ENCODE assay signal across 8 cellular contexts in genomic region chr6:26249959-26250805, GRCh38.
A peak's percentile ranks its signal among the peaks of the same experiment; 100 is the strongest.
DNase-seq lines count a peak whose midpoint lies in the region; ATAC-seq and TF ChIP-seq lines count a peak whose summit lies in the region.

No MANE protein-coding gene starts in this region.

- CTCF ChIA-PET in activated CD4-positive, alpha-beta memory T cell treated with anti-CD3 and anti-CD28 coated beads for 36 hours (lab: Charles Lee): interaction anchor here (0.8 to 3.8 kb wide), 17 partner anchors 7 to 1586 kb away, joined by 3 to 49 read pairs (median 4); a partner anchor contains a TSS

- H3K9me3 ChIP-seq in effector memory CD4-positive, alpha-beta T cell (ENCODE audit: control insufficient read depth, low read length): no peaks in the 10 kb centered on the region

- no peaks in the 10 kb centered on the region for H3K27me3 Mint-ChIP-seq in activated CD4-positive, alpha-beta memory T cell treated with anti-CD3 and anti-CD28 coated beads for 36 hours
- H3K27me3 Mint-ChIP-seq in mesothelial cell of epicardium (ENCODE audit: low read depth): no peaks in the 10 kb centered on the region

- intact Hi-C loops in activated CD4-positive, alpha-beta memory T cell treated with anti-CD3 and anti-CD28 coated beads for 36 hours (cut with micrococcal nuclease): loop anchor here (1.0 to 2.0 kb wide), 7 partner anchors 10 to 75 kb away; a partner anchor contains a TSS

- H3K27ac ChIP-seq in effector memory CD4-positive, alpha-beta T cell (ENCODE audit: insufficient read depth, low read length, poor library complexity, severe bottlenecking): peak overlapping the region; percentile 70

- H3K4me1 Mint-ChIP-seq in activated CD4-positive, alpha-beta memory T cell treated with anti-CD3 and anti-CD28 coated beads for 36 hours (ENCODE audit: low read depth): peaks cover 22% of the 10 kb centered on the region
- peaks cover 33% of the 10 kb centered on the region for H3K4me1 Mint-ChIP-seq in mesothelial cell of epicardium

- DNase-seq in NK-92 treated with Interleukin-12 subunit alpha and Interleukin-12 subunit beta, amount 100 ng/mL, for 24 hours (lab: John Stamatoyannopoulos, UW): peak; percentile 82
- no peak for DNase-seq in NK-92 (lab: John Stamatoyannopoulos, UW; ENCODE audit: unreplicated experiment)
- DNase-seq in NCI-H510A treated with DMSO at 0.1 percent for 48 hours (lab: John Stamatoyannopoulos, UW): peak; percentile 77
- peak; percentile 84 for DNase-seq in activated CD4-positive, alpha-beta memory T cell treated with anti-CD3 and anti-CD28 coated beads for 36 hours
- peak; percentile 50 to 66 (median 64) for DNase-seq in effector memory CD4-positive, alpha-beta T cell
- DNase-seq in mesothelial cell of epicardium (ENCODE audit: low spot score in 2 of 2, unreplicated experiment in 2 of 2): peak; percentile 43 to 72
- peak; percentile 54 for DNase-seq in stimulated activated naive CD4-positive, alpha-beta T cell treated with Interleukin-2 at 50 U/mL for 16 hours (lab: John Stamatoyannopoulos, UW)

- peaks cover 10% of the 10 kb centered on the region for H3K4me1 ChIP-seq in effector memory CD4-positive, alpha-beta T cell (ENCODE audit: control insufficient read depth, insufficient read depth, low read length, poor library complexity, severe bottlenecking)

- H3K36me3 Mint-ChIP-seq in activated CD4-positive, alpha-beta memory T cell treated with anti-CD3 and anti-CD28 coated beads for 36 hours: peaks cover 2% of the 10 kb centered on the region
- H3K36me3 Mint-ChIP-seq in mesothelial cell of epicardium: no peaks in the 10 kb centered on the region

- peak overlapping the region; percentile 82 for H3K4me3 Mint-ChIP-seq in activated CD4-positive, alpha-beta memory T cell treated with anti-CD3 and anti-CD28 coated beads for 36 hours
- H3K4me3 Mint-ChIP-seq in mesothelial cell of epicardium: peak overlapping the region; percentile 95

- H3K36me3 ChIP-seq in effector memory CD4-positive, alpha-beta T cell (ENCODE audit: control insufficient read depth, insufficient read depth, low read length): no peaks in the 10 kb centered on the region

- peak; percentile 39 for ATAC-seq in HG03097 (IDR thresholded peaks at IDR 0.05; ENCODE audit: low FRiP score, unreplicated experiment)

- peak overlapping the region; percentile 73 for H3K4me3 ChIP-seq in effector memory CD4-positive, alpha-beta T cell (ENCODE audit: insufficient read depth, low read depth, low read length, poor library complexity, severe bottlenecking)

- peak overlapping the region; percentile 99 for H3K27ac Mint-ChIP-seq in activated CD4-positive, alpha-beta memory T cell treated with anti-CD3 and anti-CD28 coated beads for 36 hours
- peak overlapping the region; percentile 95 for H3K27ac Mint-ChIP-seq in mesothelial cell of epicardium

- TF ChIP-seq CTCF in mesothelial cell of epicardium (IDR thresholded peaks at IDR 0.05; ENCODE audit: unreplicated experiment): no peak

- no peaks in the 10 kb centered on the region for H3K27me3 ChIP-seq in effector memory CD4-positive, alpha-beta T cell (replicated peaks; ENCODE audit: control insufficient read depth, insufficient read depth, low read length, poor library complexity, severe bottlenecking)

- POLR2A ChIA-PET in activated CD4-positive, alpha-beta memory T cell treated with anti-CD3 and anti-CD28 coated beads for 36 hours (lab: Charles Lee): interaction anchor here (0.8 to 4.0 kb wide), 25 partner anchors 9 to 1561 kb away, joined by 3 to 61 read pairs (median 6); a partner anchor contains a TSS

- H3K9me3 Mint-ChIP-seq in activated CD4-positive, alpha-beta memory T cell treated with anti-CD3 and anti-CD28 coated beads for 36 hours: no peaks in the 10 kb centered on the region
- H3K9me3 Mint-ChIP-seq in mesothelial cell of epicardium: no peaks in the 10 kb centered on the region
